In genomic region chr3:71078199-71078598, GRCh38 we compare ENCODE assay signal across 14 cellular contexts.
DNase-seq lines count a peak whose midpoint lies in the region; ATAC-seq and TF ChIP-seq lines count a peak whose summit lies in the region.
"Had no signal": no experiment of that assay in that cellular context is flagged by ENCODE, and none has a peak within 500 bp of the region (broad histone marks: within the 10 kb centered on the region; RNA-seq: fewer than 3 reads in every experiment).

No MANE protein-coding gene starts in this region.

- POLR2A ChIA-PET in CD4-positive, alpha-beta memory T cell (lab: Charles Lee; ENCODE audit: partially characterized antibody): interaction anchor here (1.0 to 1.5 kb wide), 4 partner anchors 9 to 16 kb away, joined by 3 to 8 read pairs (median 4); no protein-coding TSS in a partner anchor
- POLR2A ChIA-PET in HEK293T (lab: Yijun Ruan, JAX): no interaction called here
- POLR2A ChIA-PET in naive thymus-derived CD4-positive, alpha-beta T cell (lab: Charles Lee): interaction anchor here (0.6 kb wide), 1 partner anchor 15 kb away, joined by 3 read pairs; no protein-coding TSS in a partner anchor

- no peak overlapping the region for H3K27ac ChIP-seq in CD4-positive, alpha-beta memory T cell (ENCODE audit: low read depth, low read length)
- peak overlapping the region; percentile 41 for H3K27ac ChIP-seq in naive thymus-derived CD4-positive, alpha-beta T cell (ENCODE audit: low read depth, low read length)
- H3K27ac ChIP-seq: upper lobe of left lung had no signal

- H3K27me3 Mint-ChIP-seq in CD4-positive, alpha-beta memory T cell: no peaks in the 10 kb centered on the region
- no peaks in the 10 kb centered on the region for H3K27me3 Mint-ChIP-seq in activated naive CD8-positive, alpha-beta T cell
- H3K27me3 Mint-ChIP-seq in naive thymus-derived CD4-positive, alpha-beta T cell: no peaks in the 10 kb centered on the region

- H3K4me3 ChIP-seq in CD4-positive, alpha-beta memory T cell (ENCODE audit: low read length in 2 of 2): no peak overlapping the region
- H3K4me3 ChIP-seq in naive thymus-derived CD4-positive, alpha-beta T cell (ENCODE audit: low read length): no peak overlapping the region
- H3K4me3 ChIP-seq: upper lobe of left lung had no signal

- peak overlapping the region in 5 of 8 donors; percentile 10 to 64 (median 41) for H3K4me3 Mint-ChIP-seq in CD4-positive, alpha-beta memory T cell
- peak overlapping the region; percentile 70 for H3K4me3 Mint-ChIP-seq in activated naive CD8-positive, alpha-beta T cell
- peak overlapping the region in 8 of 10 donors; percentile 12 to 66 (median 44) for H3K4me3 Mint-ChIP-seq in naive thymus-derived CD4-positive, alpha-beta T cell

- CTCF ChIA-PET in CD4-positive, alpha-beta memory T cell (lab: Charles Lee; ENCODE audit: partially characterized antibody): interaction anchor here (1.0 to 2.4 kb wide), 5 partner anchors 9 to 18 kb away, joined by 3 to 9 read pairs (median 3); no protein-coding TSS in a partner anchor
- CTCF ChIA-PET in HEK293T (lab: Yijun Ruan, JAX): no interaction called here
- CTCF ChIA-PET in naive thymus-derived CD4-positive, alpha-beta T cell (lab: Charles Lee): interaction anchor here (1.0 kb wide), 1 partner anchor 8 kb away, joined by 3 read pairs; no protein-coding TSS in a partner anchor

- H3K36me3 Mint-ChIP-seq in CD4-positive, alpha-beta memory T cell: peaks cover 9 to 34% of the 10 kb centered on the region in 2 donors
- H3K36me3 Mint-ChIP-seq in activated naive CD8-positive, alpha-beta T cell: peaks cover 16% of the 10 kb centered on the region
- H3K36me3 Mint-ChIP-seq in naive thymus-derived CD4-positive, alpha-beta T cell: peaks cover 2 to 31% (median 9%) of the 10 kb centered on the region in 5 donors

- peaks cover 6% of the 10 kb centered on the region for H3K36me3 ChIP-seq in CD4-positive, alpha-beta memory T cell (ENCODE audit: insufficient read depth, low read length)
- no peaks in the 10 kb centered on the region for H3K36me3 ChIP-seq in naive thymus-derived CD4-positive, alpha-beta T cell (ENCODE audit: control insufficient read depth in 2 of 3, insufficient read depth in 3 of 3, low read length in 3 of 3)
- H3K36me3 ChIP-seq: upper lobe of left lung had no signal

- intact Hi-C loops in CD4-positive, alpha-beta memory T cell (cut with micrococcal nuclease): no loop called here
- intact Hi-C loops in naive thymus-derived CD4-positive, alpha-beta T cell (cut with micrococcal nuclease): loop anchor here in 1 of 2 donors (2.0 kb wide), 1 partner anchor 15 kb away; no protein-coding TSS in a partner anchor
- intact Hi-C loops in posterior vena cava (cut with DNase I): no loop called here

- ATAC-seq in naive thymus-derived CD4-positive, alpha-beta T cell: no peak

- H3K27me3 ChIP-seq in CD4-positive, alpha-beta memory T cell (ENCODE audit: insufficient read depth, low read length): no peaks in the 10 kb centered on the region
- no peaks in the 10 kb centered on the region for H3K27me3 ChIP-seq in naive thymus-derived CD4-positive, alpha-beta T cell (ENCODE audit: control insufficient read depth in 2 of 2, insufficient read depth in 2 of 2, low read length in 2 of 2)
- H3K27me3 ChIP-seq: upper lobe of left lung had no signal

- peaks cover 77% of the 10 kb centered on the region for H3K4me1 ChIP-seq in CD4-positive, alpha-beta memory T cell (ENCODE audit: insufficient read depth, low read length)
- H3K4me1 ChIP-seq in naive thymus-derived CD4-positive, alpha-beta T cell (ENCODE audit: control insufficient read depth in 2 of 2, insufficient read depth in 2 of 2, low read length in 2 of 2): peaks cover 25 to 87% of the 10 kb centered on the region in 2 donors

- peaks cover 73 to 92% (median 81%) of the 10 kb centered on the region in 4 donors for H3K4me1 Mint-ChIP-seq in CD4-positive, alpha-beta memory T cell
- peaks cover 95% of the 10 kb centered on the region for H3K4me1 Mint-ChIP-seq in activated naive CD8-positive, alpha-beta T cell (ENCODE audit: low read depth)
- peaks cover 62 to 97% (median 93%) of the 10 kb centered on the region in 7 donors for H3K4me1 Mint-ChIP-seq in naive thymus-derived CD4-positive, alpha-beta T cell

- peak overlapping the region; percentile 36 to 93 (median 84) for H3K27ac Mint-ChIP-seq in CD4-positive, alpha-beta memory T cell
- peak overlapping the region; percentile 90 for H3K27ac Mint-ChIP-seq in activated naive CD8-positive, alpha-beta T cell
- H3K27ac Mint-ChIP-seq in naive thymus-derived CD4-positive, alpha-beta T cell: peak overlapping the region in 8 of 9 donors; percentile 74 to 93 (median 81)

- H3K9me3 ChIP-seq in CD4-positive, alpha-beta memory T cell (ENCODE audit: control insufficient read depth in 1 of 2, low read length in 2 of 2): no peaks in the 10 kb centered on the region
- no peaks in the 10 kb centered on the region for H3K9me3 ChIP-seq in naive thymus-derived CD4-positive, alpha-beta T cell (ENCODE audit: control insufficient read depth in 2 of 3, low read length in 3 of 3)
- H3K9me3 ChIP-seq: upper lobe of left lung had no signal

- DNase-seq in CD4-positive, alpha-beta memory T cell: no peak
- DNase-seq in HEK293T (ENCODE audit: extremely low spot score) (no peak), DMS79 (lab: John Stamatoyannopoulos, UW) (no peak), activated gamma-delta T cell treated with Interleukin-2 at 50 U/mL for 16 hours (no peak), posterior vena cava (ENCODE audit: low spot score) (no peak)
- DNase-seq in naive thymus-derived CD4-positive, alpha-beta T cell: no peak
- DNase-seq: activated CD8-positive, alpha-beta memory T cell treated with anti-CD3 and anti-CD28 coated beads for 24 hours; AML-193; effector CD4-positive, alpha-beta T cell; NCI-H510A; occipital lobe; retina; upper lobe of left lung had no signal

- H3K9me3 Mint-ChIP-seq in CD4-positive, alpha-beta memory T cell: no peaks in the 10 kb centered on the region
- H3K9me3 Mint-ChIP-seq in activated naive CD8-positive, alpha-beta T cell (ENCODE audit: low read depth): no peaks in the 10 kb centered on the region
- H3K9me3 Mint-ChIP-seq in naive thymus-derived CD4-positive, alpha-beta T cell: peaks cover 0 to 2% (median 0%) of the 10 kb centered on the region in 11 donors

TF ChIP-seq in HEK293T, 16 proteins besides CTCF, POLR2A, EP300 and RAD21:
- no peak for TF ChIP-seq LEF1 (IDR thresholded peaks at IDR 0.05; ENCODE audit: borderline replicate concordance)
- TF ChIP-seq SUZ12 (IDR thresholded peaks at IDR 0.05): no peak
- TF ChIP-seq BHLHE40 (IDR thresholded peaks at IDR 0.05; ENCODE audit: borderline replicate concordance): peak; percentile 53; the same call in 1 of the 2 replicates
- TF ChIP-seq FOXK2 (IDR thresholded peaks at IDR 0.05): no peak
- TF ChIP-seq FOXM1 (IDR thresholded peaks at IDR 0.05; ENCODE audit: borderline replicate concordance): 0 out of 2 replicates have a peak, but pooled peaks have one; percentile 15
- TF ChIP-seq L3MBTL2 (conservative IDR thresholded peaks at IDR 0.05): no peak
- TF ChIP-seq TARDBP (IDR thresholded peaks at IDR 0.05): no peak
- no peak for TF ChIP-seq HDGF (IDR thresholded peaks at IDR 0.05; ENCODE audit: borderline replicate concordance)
- no peak for TF ChIP-seq ZNF384 (IDR thresholded peaks at IDR 0.05)
- TF ChIP-seq CTBP1 (IDR thresholded peaks at IDR 0.05; ENCODE audit: borderline replicate concordance): 0 out of 2 replicates have a peak, but pooled peaks have one; percentile 49
- no peak for TF ChIP-seq ELF4 (IDR thresholded peaks at IDR 0.05)
- peak; percentile 92 for TF ChIP-seq ARNT (IDR thresholded peaks at IDR 0.05)
- no peak for TF ChIP-seq FOXA1 (IDR thresholded peaks at IDR 0.05)
- peak; percentile 76 for TF ChIP-seq PKNOX1 (IDR thresholded peaks at IDR 0.05)
- TF ChIP-seq NFRKB (IDR thresholded peaks at IDR 0.05): no peak
- TF ChIP-seq SP1 (IDR thresholded peaks at IDR 0.05): no peak
